8 cellular contexts compared by ENCODE assay signal in the genomic region with DNA sequence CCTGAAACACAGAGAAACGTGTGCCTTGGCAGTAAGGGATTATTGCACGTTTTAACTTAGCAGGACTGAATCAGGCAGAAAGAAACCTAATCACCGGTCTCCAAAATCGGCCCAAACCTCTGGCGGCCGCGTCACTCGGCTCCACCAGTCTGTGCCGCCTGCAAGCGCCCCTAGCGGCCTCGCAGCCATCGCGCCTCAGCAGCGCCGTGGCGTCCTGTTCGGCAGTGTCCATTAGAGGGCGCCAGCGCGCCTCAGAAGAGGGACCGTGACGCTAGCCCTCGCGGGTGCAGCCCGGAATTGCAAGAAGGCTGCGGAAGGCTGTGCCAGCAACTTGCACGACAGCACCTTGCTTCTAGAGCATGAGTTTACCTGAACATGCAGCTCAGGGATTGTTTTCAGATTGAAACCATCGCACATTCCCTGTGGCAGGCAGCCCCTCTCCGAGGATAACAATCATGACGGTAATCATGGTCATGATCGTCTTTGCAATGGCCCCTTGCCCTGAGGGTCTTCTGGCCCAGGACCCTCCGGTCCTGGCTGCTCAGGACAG.
DNase-seq lines count a peak whose midpoint lies in the region; ATAC-seq, FAIRE-seq and TF ChIP-seq lines count a peak whose summit lies in the region.

No MANE protein-coding gene starts in this region.

- no peaks in the 10 kb centered on the region for H3K36me3 ChIP-seq in Caco-2 (ENCODE audit: control insufficient read depth, insufficient read depth, low read length)
- H3K36me3 ChIP-seq in H1 (ENCODE audit: control insufficient read depth in 2 of 4, insufficient read depth in 4 of 4, low read length in 3 of 4) = no peaks in the 10 kb centered on the region
- no peaks in the 10 kb centered on the region for H3K36me3 ChIP-seq in mesenchymal stem cell (ENCODE audit: control insufficient read depth in 1 of 2, insufficient read depth in 2 of 2, low read depth in 1 of 2, low read length in 2 of 2)

- H3K18ac ChIP-seq in H1 (ENCODE audit: extremely low read depth, low read length) (peak overlapping the region; percentile 44; the same call in 1 of the 2 replicates), mesenchymal stem cell (ENCODE audit: low read depth in 1 of 2, low read length in 2 of 2) (peak overlapping the region in 1 of 2 experiments; percentile 63)

- POLR2A ChIA-PET in Caco-2 (lab: Charles Lee) (interaction anchor here (0.5 kb wide), 1 partner anchor 226 kb away, joined by 6 read pairs; no protein-coding TSS in a partner anchor), H1 (lab: Charles Lee; ENCODE audit: partially characterized antibody) (interaction anchor here (0.7 to 1.2 kb wide), 3 partner anchors 322 to 370 kb away, joined by 3 to 4 read pairs (median 3); a partner anchor contains a TSS)

- no peaks in the 10 kb centered on the region for H3K27me3 Mint-ChIP-seq in Caco-2 (ENCODE audit: insufficient read depth, unreplicated experiment)
- no peaks in the 10 kb centered on the region for H3K27me3 Mint-ChIP-seq in activated CD8-positive, alpha-beta memory T cell treated with anti-CD3 and anti-CD28 coated beads, Interleukin-2, amount 10 ng/mL, durations not matched to agents 7 days and 5 days

- no peak overlapping the region; the same call in 1 of the 2 replicates for H2BK20ac ChIP-seq in H1 (ENCODE audit: low read length)

- no peaks in the 10 kb centered on the region for H3K79me2 ChIP-seq in H1 (ENCODE audit: control insufficient read depth in 1 of 2, insufficient read depth in 2 of 2, low read length in 2 of 2)

- no peaks in the 10 kb centered on the region for H3K27me3 ChIP-seq in Caco-2 (replicated peaks; ENCODE audit: control insufficient read depth, insufficient read depth, low read length)
- peaks cover 0 to 9% (median 3%) of the 10 kb centered on the region in 4 experiments; a peak in 2 of 7 replicates for H3K27me3 ChIP-seq in H1 (replicated peaks in 1 of 4; ENCODE audit: control insufficient read depth in 3 of 4, extremely low read depth in 1 of 4, insufficient read depth in 3 of 4, low read length in 3 of 4)
- H3K27me3 ChIP-seq in mesenchymal stem cell (ENCODE audit: control insufficient read depth in 1 of 2, insufficient read depth in 1 of 2, low read length in 2 of 2) = peaks cover 13 to 17% of the 10 kb centered on the region in 2 experiments

- H3K4me1 ChIP-seq in Caco-2 (no peaks in the 10 kb centered on the region), H1 (replicated peaks in 1 of 4; ENCODE audit: control insufficient read depth in 3 of 4, insufficient read depth in 4 of 4, low read length in 3 of 4) (peaks cover 0 to 10% (median 5%) of the 10 kb centered on the region in 4 experiments; a peak in 4 of 7 replicates), mesenchymal stem cell (ENCODE audit: control insufficient read depth, insufficient read depth, low read depth, low read length) (peaks cover 11% of the 10 kb centered on the region)

- H2BK120ac ChIP-seq in H1 (replicated peaks; ENCODE audit: low read depth, low read length) (no peak overlapping the region), mesenchymal stem cell (ENCODE audit: low read depth, low read length) (no peak overlapping the region)

- no peak for TF ChIP-seq EP300 in H1 (IDR thresholded peaks at IDR 0.05; ENCODE audit: borderline replicate concordance in 1 of 2, low read depth in 2 of 2, low read length in 2 of 2)

- H3K4me2 ChIP-seq in H1 (ENCODE audit: insufficient read depth in 1 of 2, low read depth in 2 of 2, low read length in 2 of 2) (peak overlapping the region; percentile 5 to 75), mesenchymal stem cell (ENCODE audit: low read length, poor library complexity, severe bottlenecking) (peak overlapping the region; percentile 61)

- intact Hi-C loops in Caco-2 (cut with micrococcal nuclease; ENCODE audit: unreplicated experiment) = loop anchor here (1.0 to 5.0 kb wide), 5 partner anchors 32 to 369 kb away; a partner anchor contains a TSS

- no peaks in the 10 kb centered on the region for H4K20me1 ChIP-seq in H1 (replicated peaks in 1 of 2; ENCODE audit: control insufficient read depth in 1 of 2, insufficient read depth in 2 of 2, low read length in 2 of 2)

- H4K8ac ChIP-seq in H1 (ENCODE audit: extremely low read depth, insufficient read depth, low read length) (no peak overlapping the region), mesenchymal stem cell (ENCODE audit: low read length) (peak overlapping the region; percentile 89)

- no peaks in the 10 kb centered on the region for H3K4me1 Mint-ChIP-seq in Caco-2 (ENCODE audit: low read depth, unreplicated experiment)
- peaks cover 39% of the 10 kb centered on the region for H3K4me1 Mint-ChIP-seq in activated CD8-positive, alpha-beta memory T cell treated with anti-CD3 and anti-CD28 coated beads, Interleukin-2, amount 10 ng/mL, durations not matched to agents 7 days and 5 days

- DNase-seq in Caco-2 (peak; percentile 87 to 93), HTR-8/SVneo (ENCODE audit: insufficient read length, low spot score) (peak; percentile 78), NOMO-1 (lab: John Stamatoyannopoulos, UW; ENCODE audit: unreplicated experiment in 2 of 2) (peak; percentile 94 to 95), H1 (ENCODE audit: low read depth in 1 of 2, low spot score in 2 of 2) (peak; percentile 92 to 100), mesenchymal stem cell (peak; percentile 89)
- DNase-seq in activated CD8-positive, alpha-beta memory T cell treated with anti-CD3 and anti-CD28 coated beads, Interleukin-2, amount 10 ng/mL, durations not matched to agents 7 days and 5 days = peak; percentile 97
- peak; percentile 95 for DNase-seq in stimulated activated CD8-positive, alpha-beta memory T cell treated with anti-CD3 and anti-CD28 coated beads, Interleukin-12 subunit alpha, Interleukin-12 subunit beta, amount 100 ng/mL, for 1 hour (ENCODE audit: low read depth)

- 11% methylated on average over 33 of the region's 33 CpGs; no CpG with 5 or more reads in 1 of the 2 experiments for WGBS in H1 (ENCODE audit: extremely low coverage in 1 of 2, insufficient coverage in 1 of 2, insufficient read length in 1 of 2, insufficient replicate concordance in 2 of 2, low coverage in 1 of 2, low lambda C conversion rate in 2 of 2, missing lambda C conversion rate in 1 of 2), 2 experiments
- 8% methylated on average over 33 of the region's 33 CpGs for WGBS in mesenchymal stem cell

- H2BK5ac ChIP-seq in H1 (ENCODE audit: low read depth, low read length) = peak overlapping the region; percentile 6; the same call in 1 of the 2 replicates
- H2BK5ac ChIP-seq in mesenchymal stem cell (ENCODE audit: low read depth, low read length, poor library complexity, severe bottlenecking) = no peak overlapping the region

- no peak overlapping the region for H4K5ac ChIP-seq in H1 (ENCODE audit: insufficient read length, low read depth, low read length)

- H3K36me3 Mint-ChIP-seq in Caco-2 (ENCODE audit: insufficient read depth, unreplicated experiment) = no peaks in the 10 kb centered on the region
- peaks cover under 1% of the 10 kb centered on the region for H3K36me3 Mint-ChIP-seq in activated CD8-positive, alpha-beta memory T cell treated with anti-CD3 and anti-CD28 coated beads, Interleukin-2, amount 10 ng/mL, durations not matched to agents 7 days and 5 days

- peak; percentile 99 to 100 for TF ChIP-seq RAD21 in H1 (IDR thresholded peaks at IDR 0.05 in 1 of 2, conservative IDR thresholded peaks at IDR 0.05 in 1 of 2; ENCODE audit: low read depth in 2 of 2, low read length in 2 of 2)

- H3K14ac ChIP-seq in H1 (ENCODE audit: insufficient read length) = no peak overlapping the region
- no peak overlapping the region for H3K14ac ChIP-seq in mesenchymal stem cell (ENCODE audit: low read length in 2 of 2)

- H2BK12ac ChIP-seq in H1 (ENCODE audit: low read depth, low read length) (no peak overlapping the region; the same call in 1 of the 2 replicates), mesenchymal stem cell (ENCODE audit: low read length in 2 of 2) (no peak overlapping the region)

- peak overlapping the region; percentile 74 for H3K27ac Mint-ChIP-seq in Caco-2 (ENCODE audit: unreplicated experiment)
- peak overlapping the region; percentile 96 for H3K27ac Mint-ChIP-seq in activated CD8-positive, alpha-beta memory T cell treated with anti-CD3 and anti-CD28 coated beads, Interleukin-2, amount 10 ng/mL, durations not matched to agents 7 days and 5 days

- no peak overlapping the region for H3K56ac ChIP-seq in H1 (replicated peaks; ENCODE audit: insufficient read length, low read depth, low read length)

- TF ChIP-seq CTCF in Caco-2 (IDR thresholded peaks at IDR 0.05; ENCODE audit: insufficient read depth in 1 of 2, low read depth in 1 of 2, low read length in 1 of 2, severe bottlenecking in 1 of 2, unreplicated experiment in 1 of 2) = peak; percentile 97 to 99
- TF ChIP-seq CTCF in H1 (IDR thresholded peaks at IDR 0.05; ENCODE audit: control extremely low read depth in 1 of 3, insufficient read depth in 1 of 3, low read depth in 1 of 3, low read length in 3 of 3) = peak; percentile 100

- H3K4me3 Mint-ChIP-seq in Caco-2 (ENCODE audit: unreplicated experiment) = peak overlapping the region; percentile 85
- peak overlapping the region; percentile 70 for H3K4me3 Mint-ChIP-seq in activated CD8-positive, alpha-beta memory T cell treated with anti-CD3 and anti-CD28 coated beads, Interleukin-2, amount 10 ng/mL, durations not matched to agents 7 days and 5 days

- FAIRE-seq in HTR-8/SVneo (lab: Jason Lieb, UNC) (no peak), H1 (lab: Jason Lieb, UNC) (no peak)

- H3K23me2 ChIP-seq in H1 (ENCODE audit: low read depth, low read length) = peaks cover 2% of the 10 kb centered on the region; the same call in 1 of the 2 replicates

- no TSS peak for BruUV-seq in Caco-2 (replicated peaks; lab: Mats Ljungman, UMichigan)

- no peaks in the 10 kb centered on the region for H3K9me3 Mint-ChIP-seq in Caco-2 (ENCODE audit: unreplicated experiment)
- no peaks in the 10 kb centered on the region for H3K9me3 Mint-ChIP-seq in activated CD8-positive, alpha-beta memory T cell treated with anti-CD3 and anti-CD28 coated beads, Interleukin-2, amount 10 ng/mL, durations not matched to agents 7 days and 5 days (ENCODE audit: low read depth)

- TF ChIP-seq POLR2A in H1 (IDR thresholded peaks at IDR 0.05; ENCODE audit: control extremely low read depth in 1 of 2, low read depth in 2 of 2, low read length in 2 of 2) = no peak

- H3K27ac ChIP-seq in H1 (ENCODE audit: low read depth, low read length) = no peak overlapping the region
- H3K27ac ChIP-seq in mesenchymal stem cell (ENCODE audit: low read length, poor library complexity, severe bottlenecking) = no peak overlapping the region

- no peak overlapping the region for H3K23ac ChIP-seq in H1 (ENCODE audit: insufficient read length)
- no peak overlapping the region for H3K23ac ChIP-seq in mesenchymal stem cell (ENCODE audit: low read length in 2 of 2)

- no peak overlapping the region for H2BK15ac ChIP-seq in H1 (ENCODE audit: low read length)
- H2BK15ac ChIP-seq in mesenchymal stem cell (ENCODE audit: low read depth, poor library complexity, severe bottlenecking) = no peak overlapping the region

- H2AK5ac ChIP-seq in H1 (ENCODE audit: low read depth, low read length) = no peak overlapping the region
- no peak overlapping the region for H2AK5ac ChIP-seq in mesenchymal stem cell (ENCODE audit: low read length, severe bottlenecking)

- H4K91ac ChIP-seq in H1 (replicated peaks; ENCODE audit: insufficient read length, low read length) = no peak overlapping the region
- H4K91ac ChIP-seq in mesenchymal stem cell (ENCODE audit: low read length) = no peak overlapping the region

- H3K4me3 ChIP-seq in Caco-2 (ENCODE audit: low read depth, low read length) (peak overlapping the region; percentile 38), H1 (ENCODE audit: extremely low read depth in 1 of 4, insufficient read depth in 2 of 4, low read depth in 3 of 4, low read length in 4 of 4) (peak overlapping the region; percentile 8 to 56 (median 25); a peak in 6 of 8 replicates), mesenchymal stem cell (ENCODE audit: insufficient read depth in 1 of 2, low read depth in 1 of 2, low read length in 2 of 2) (peak overlapping the region in 1 of 2 experiments; percentile 77)

- CTCF ChIA-PET in Caco-2 (lab: Charles Lee) (interaction anchor here (0.6 to 2.1 kb wide), 7 partner anchors 9 to 239 kb away, joined by 3 to 7 read pairs (median 5); no protein-coding TSS in a partner anchor), H1 (lab: Charles Lee; ENCODE audit: partially characterized antibody) (interaction anchor here (0.6 to 3.6 kb wide), 54 partner anchors 9 to 1009 kb away, joined by 3 to 21 read pairs (median 4); a partner anchor contains a TSS)
- CTCF ChIA-PET in activated CD8-positive, alpha-beta memory T cell treated with anti-CD3 and anti-CD28 coated beads, Interleukin-2, amount 10 ng/mL, durations not matched to agents 7 days and 5 days (lab: Charles Lee) = interaction anchor here (0.7 to 9.1 kb wide), 41 partner anchors 9 to 789 kb away, joined by 3 to 107 read pairs (median 4); a partner anchor contains a TSS

- peak; percentile 100 for ATAC-seq in GM21390 (IDR thresholded peaks at IDR 0.05; ENCODE audit: unreplicated experiment)
- ATAC-seq in activated CD8-positive, alpha-beta memory T cell treated with anti-CD3 and anti-CD28 coated beads, Interleukin-2, amount 10 ng/mL, durations not matched to agents 7 days and 5 days = peak; percentile 98

- H3K9ac ChIP-seq in H1 (replicated peaks in 1 of 4; ENCODE audit: extremely low read depth in 1 of 4, low read depth in 3 of 4, low read length in 3 of 4) (peak overlapping the region in 2 of 4 experiments; percentile 49 to 52; a peak in 3 of 7 replicates), mesenchymal stem cell (ENCODE audit: low read length) (peak overlapping the region; percentile 88)

- no peaks in the 10 kb centered on the region for H3K79me1 ChIP-seq in H1 (ENCODE audit: low read depth, low read length)
- no peaks in the 10 kb centered on the region for H3K79me1 ChIP-seq in mesenchymal stem cell (replicated peaks; ENCODE audit: low read length, poor library complexity, severe bottlenecking)

- no peaks in the 10 kb centered on the region for H3K9me3 ChIP-seq in Caco-2
- no peaks in the 10 kb centered on the region for H3K9me3 ChIP-seq in H1 (ENCODE audit: insufficient read depth in 2 of 2, low read depth in 1 of 2, low read length in 1 of 2)
- no peaks in the 10 kb centered on the region for H3K9me3 ChIP-seq in mesenchymal stem cell (ENCODE audit: control insufficient read depth, low read length)

- H2AFZ ChIP-seq in H1 (ENCODE audit: low read length) = peak overlapping the region; percentile 99
- H2AFZ ChIP-seq in mesenchymal stem cell (ENCODE audit: low read depth, low read length) = peak overlapping the region; percentile 88

- H3K4ac ChIP-seq in H1 (replicated peaks; ENCODE audit: insufficient read length, low read depth, low read length) (no peak overlapping the region), mesenchymal stem cell (ENCODE audit: low read depth in 1 of 2, low read length in 2 of 2) (no peak overlapping the region)
